ENCODE assay signal across 20 cellular contexts in genomic region chr9:93523518-93524144, GRCh38. TPM values are rescaled to one million over a fixed set of nuclear protein-coding genes. Genes with fewer than 3 reads are reported as not detected.
DNase-seq lines count a peak whose midpoint lies in the region; ATAC-seq and TF ChIP-seq lines count a peak whose summit lies in the region.
"Had no signal": no experiment of that assay in that cellular context is flagged by ENCODE, and none has a peak within 500 bp of the region (broad histone marks: within the 10 kb centered on the region; RNA-seq: fewer than 3 reads in every experiment).

No MANE protein-coding gene starts in this region.

- no peak for DNase-seq in activated naive CD8-positive, alpha-beta T cell treated with anti-CD3 and anti-CD28 coated beads, Interleukin-2, amount 50 U/mL, for 24 hours
- DNase-seq in WTC11 (ENCODE audit: low spot score), result no peak
- DNase-seq in heart left ventricle, result peak in 1 of 5 donors; percentile 62
- no peak for DNase-seq in gastrocnemius medialis
- no peak for DNase-seq in NCI-H345 treated with DMSO at 0.1 percent for 48 hours (lab: John Stamatoyannopoulos, UW; ENCODE audit: unreplicated experiment)
- DNase-seq in globus pallidus (ENCODE audit: low spot score), result no peak
- DNase-seq: AML-193, DND-41, GF-D8, GOT3, HFFc6, MG63, NCI-H1092 treated with DMSO at 0.1 percent for 48 hours, NCI-H1694, NCI-H2107, NCI-H226, NCI-H526 treated with DMSO at 0.1 percent for 48 hours had no signal

- H3K4me1 ChIP-seq in heart left ventricle (peaks cover 0 to 33% (median 7%) of the 10 kb centered on the region in 12 donors), gastrocnemius medialis (peaks cover 11 to 19% of the 10 kb centered on the region in 2 donors)

- H3K36me3 Mint-ChIP-seq in activated naive CD8-positive, alpha-beta T cell, result peaks cover 9% of the 10 kb centered on the region
- peaks cover 46% of the 10 kb centered on the region for H3K36me3 Mint-ChIP-seq in activated naive CD8-positive, alpha-beta T cell treated with anti-CD3 and anti-CD28 coated beads, Interleukin-2, amount 50 U/mL, for 24 hours (ENCODE audit: low read depth)
- H3K36me3 Mint-ChIP-seq in WTC11, result peaks cover 29% of the 10 kb centered on the region

- no peaks in the 10 kb centered on the region for H3K27me3 Mint-ChIP-seq in activated naive CD8-positive, alpha-beta T cell
- H3K27me3 Mint-ChIP-seq in activated naive CD8-positive, alpha-beta T cell treated with anti-CD3 and anti-CD28 coated beads, Interleukin-2, amount 50 U/mL, for 24 hours, result no peaks in the 10 kb centered on the region
- H3K27me3 Mint-ChIP-seq in WTC11 (ENCODE audit: low read depth), result no peaks in the 10 kb centered on the region

- no peak overlapping the region for H3K4me3 Mint-ChIP-seq in activated naive CD8-positive, alpha-beta T cell
- H3K4me3 Mint-ChIP-seq in activated naive CD8-positive, alpha-beta T cell treated with anti-CD3 and anti-CD28 coated beads, Interleukin-2, amount 50 U/mL, for 24 hours, result no peak overlapping the region
- no peak overlapping the region for H3K4me3 Mint-ChIP-seq in WTC11
- H3K4me3 Mint-ChIP-seq: HFFc6 had no signal

- H3K4me3 ChIP-seq in heart left ventricle, result no peak overlapping the region
- H3K4me3 ChIP-seq in gastrocnemius medialis, result no peak overlapping the region
- H3K4me3 ChIP-seq: MG63 had no signal

- H3K27me3 ChIP-seq in heart left ventricle (no peaks in the 10 kb centered on the region), gastrocnemius medialis (no peaks in the 10 kb centered on the region)
- H3K27me3 ChIP-seq: MG63 had no signal

- H3K27ac ChIP-seq in heart left ventricle (peak overlapping the region in 4 of 12 donors; percentile 14 to 57 (median 40)), gastrocnemius medialis (peak overlapping the region; percentile 5 to 46 (median 35))
- H3K27ac ChIP-seq: KMS-11, RWPE1 had no signal

- in situ Hi-C loops in gastrocnemius medialis (cut with MboI; ENCODE audit: low sequenced_read_pairs in 4 of 4), result no loop called here

- no peak for ATAC-seq in activated naive CD8-positive, alpha-beta T cell treated with anti-CD3 and anti-CD28 coated beads, Interleukin-2, amount 50 U/mL, for 24 hours
- no peak for ATAC-seq in WTC11
- ATAC-seq in heart left ventricle, result peak; percentile 39 to 91 (median 70)
- no peak for ATAC-seq in gastrocnemius medialis

- H3K4me1 Mint-ChIP-seq in activated naive CD8-positive, alpha-beta T cell (ENCODE audit: low read depth), result peaks cover 8% of the 10 kb centered on the region
- no peaks in the 10 kb centered on the region for H3K4me1 Mint-ChIP-seq in activated naive CD8-positive, alpha-beta T cell treated with anti-CD3 and anti-CD28 coated beads, Interleukin-2, amount 50 U/mL, for 24 hours
- peaks cover 3% of the 10 kb centered on the region; the same call in 1 of the 2 replicates for H3K4me1 Mint-ChIP-seq in WTC11

- H3K9me3 ChIP-seq in heart left ventricle (no peaks in the 10 kb centered on the region), gastrocnemius medialis (no peaks in the 10 kb centered on the region)
- H3K9me3 ChIP-seq: MG63 had no signal

- WGBS in heart left ventricle, 4 donors, result 45 to 68% (median 58%) methylated on average over 7 of the region's 7 CpGs

- no peak for TF ChIP-seq CTCF in WTC11 (IDR thresholded peaks at IDR 0.05)
- no peak for TF ChIP-seq CTCF in heart left ventricle (IDR thresholded peaks at IDR 0.05)
- no peak for TF ChIP-seq CTCF in gastrocnemius medialis (IDR thresholded peaks at IDR 0.05 in 4 of 5, conservative IDR thresholded peaks at IDR 0.05 in 1 of 5)

- peak overlapping the region; percentile 9 for H3K27ac Mint-ChIP-seq in activated naive CD8-positive, alpha-beta T cell
- no peak overlapping the region for H3K27ac Mint-ChIP-seq in activated naive CD8-positive, alpha-beta T cell treated with anti-CD3 and anti-CD28 coated beads, Interleukin-2, amount 50 U/mL, for 24 hours
- H3K27ac Mint-ChIP-seq in WTC11, result peak overlapping the region; percentile 20; the same call in 1 of the 2 replicates

- CTCF ChIA-PET in WTC11 (lab: Charles Lee), result interaction anchor here (0.6 to 1.4 kb wide), 2 partner anchors 370 to 423 kb away, joined by 3 to 4 read pairs; no protein-coding TSS in a partner anchor

- H3K9me3 Mint-ChIP-seq in activated naive CD8-positive, alpha-beta T cell (ENCODE audit: low read depth), result no peaks in the 10 kb centered on the region
- H3K9me3 Mint-ChIP-seq in activated naive CD8-positive, alpha-beta T cell treated with anti-CD3 and anti-CD28 coated beads, Interleukin-2, amount 50 U/mL, for 24 hours, result no peaks in the 10 kb centered on the region
- H3K9me3 Mint-ChIP-seq in WTC11, result no peaks in the 10 kb centered on the region
- H3K9me3 Mint-ChIP-seq: HFFc6 had no signal

- TF ChIP-seq POLR2A in heart left ventricle (IDR thresholded peaks at IDR 0.05) (no peak), gastrocnemius medialis (IDR thresholded peaks at IDR 0.05) (no peak)

- intact Hi-C loops in heart left ventricle (cut with DNase I), result loop anchor here in 2 of 10 donors (5.0 to 10.0 kb wide), 2 partner anchors 66 to 69 kb away; partner anchors contain the start of genes FAM120A (in 1 of the 2) and FAM120AOS (in 1 of the 2)
- intact Hi-C loops in gastrocnemius medialis (cut with DNase I; ENCODE audit: low total_unique reads), result no loop called here

- POLR2A ChIA-PET in WTC11 (lab: Charles Lee), result no interaction called here

- H3K36me3 ChIP-seq in heart left ventricle (peaks cover 0 to 72% (median 52%) of the 10 kb centered on the region in 9 donors), gastrocnemius medialis (peaks cover 0 to 10% of the 10 kb centered on the region in 2 donors)

TF ChIP-seq in WTC11, 78 proteins besides CTCF, POLR2A, EP300 and RAD21 (continues in another document):
- no peak for TF ChIP-seq RORB (CRISPR knock-in tag; IDR thresholded peaks at IDR 0.05)
- TF ChIP-seq ZNF121 (CRISPR knock-in tag; IDR thresholded peaks at IDR 0.05), result no peak
- TF ChIP-seq, protein P1, sequence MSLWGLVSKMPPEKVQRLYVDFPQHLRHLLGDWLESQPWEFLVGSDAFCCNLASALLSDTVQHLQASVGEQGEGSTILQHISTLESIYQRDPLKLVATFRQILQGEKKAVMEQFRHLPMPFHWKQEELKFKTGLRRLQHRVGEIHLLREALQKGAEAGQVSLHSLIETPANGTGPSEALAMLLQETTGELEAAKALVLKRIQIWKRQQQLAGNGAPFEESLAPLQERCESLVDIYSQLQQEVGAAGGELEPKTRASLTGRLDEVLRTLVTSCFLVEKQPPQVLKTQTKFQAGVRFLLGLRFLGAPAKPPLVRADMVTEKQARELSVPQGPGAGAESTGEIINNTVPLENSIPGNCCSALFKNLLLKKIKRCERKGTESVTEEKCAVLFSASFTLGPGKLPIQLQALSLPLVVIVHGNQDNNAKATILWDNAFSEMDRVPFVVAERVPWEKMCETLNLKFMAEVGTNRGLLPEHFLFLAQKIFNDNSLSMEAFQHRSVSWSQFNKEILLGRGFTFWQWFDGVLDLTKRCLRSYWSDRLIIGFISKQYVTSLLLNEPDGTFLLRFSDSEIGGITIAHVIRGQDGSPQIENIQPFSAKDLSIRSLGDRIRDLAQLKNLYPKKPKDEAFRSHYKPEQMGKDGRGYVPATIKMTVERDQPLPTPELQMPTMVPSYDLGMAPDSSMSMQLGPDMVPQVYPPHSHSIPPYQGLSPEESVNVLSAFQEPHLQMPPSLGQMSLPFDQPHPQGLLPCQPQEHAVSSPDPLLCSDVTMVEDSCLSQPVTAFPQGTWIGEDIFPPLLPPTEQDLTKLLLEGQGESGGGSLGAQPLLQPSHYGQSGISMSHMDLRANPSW (CRISPR knock-in tag; conservative IDR thresholded peaks at IDR 0.05; ENCODE audit: low read depth), result no peak
- no peak for TF ChIP-seq ZNF423 (CRISPR knock-in tag; IDR thresholded peaks at IDR 0.05)
- TF ChIP-seq, protein P2, sequence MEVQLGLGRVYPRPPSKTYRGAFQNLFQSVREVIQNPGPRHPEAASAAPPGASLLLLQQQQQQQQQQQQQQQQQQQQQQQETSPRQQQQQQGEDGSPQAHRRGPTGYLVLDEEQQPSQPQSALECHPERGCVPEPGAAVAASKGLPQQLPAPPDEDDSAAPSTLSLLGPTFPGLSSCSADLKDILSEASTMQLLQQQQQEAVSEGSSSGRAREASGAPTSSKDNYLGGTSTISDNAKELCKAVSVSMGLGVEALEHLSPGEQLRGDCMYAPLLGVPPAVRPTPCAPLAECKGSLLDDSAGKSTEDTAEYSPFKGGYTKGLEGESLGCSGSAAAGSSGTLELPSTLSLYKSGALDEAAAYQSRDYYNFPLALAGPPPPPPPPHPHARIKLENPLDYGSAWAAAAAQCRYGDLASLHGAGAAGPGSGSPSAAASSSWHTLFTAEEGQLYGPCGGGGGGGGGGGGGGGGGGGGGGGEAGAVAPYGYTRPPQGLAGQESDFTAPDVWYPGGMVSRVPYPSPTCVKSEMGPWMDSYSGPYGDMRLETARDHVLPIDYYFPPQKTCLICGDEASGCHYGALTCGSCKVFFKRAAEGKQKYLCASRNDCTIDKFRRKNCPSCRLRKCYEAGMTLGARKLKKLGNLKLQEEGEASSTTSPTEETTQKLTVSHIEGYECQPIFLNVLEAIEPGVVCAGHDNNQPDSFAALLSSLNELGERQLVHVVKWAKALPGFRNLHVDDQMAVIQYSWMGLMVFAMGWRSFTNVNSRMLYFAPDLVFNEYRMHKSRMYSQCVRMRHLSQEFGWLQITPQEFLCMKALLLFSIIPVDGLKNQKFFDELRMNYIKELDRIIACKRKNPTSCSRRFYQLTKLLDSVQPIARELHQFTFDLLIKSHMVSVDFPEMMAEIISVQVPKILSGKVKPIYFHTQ (CRISPR knock-in tag; IDR thresholded peaks at IDR 0.05), result no peak
- TF ChIP-seq, protein P3, sequence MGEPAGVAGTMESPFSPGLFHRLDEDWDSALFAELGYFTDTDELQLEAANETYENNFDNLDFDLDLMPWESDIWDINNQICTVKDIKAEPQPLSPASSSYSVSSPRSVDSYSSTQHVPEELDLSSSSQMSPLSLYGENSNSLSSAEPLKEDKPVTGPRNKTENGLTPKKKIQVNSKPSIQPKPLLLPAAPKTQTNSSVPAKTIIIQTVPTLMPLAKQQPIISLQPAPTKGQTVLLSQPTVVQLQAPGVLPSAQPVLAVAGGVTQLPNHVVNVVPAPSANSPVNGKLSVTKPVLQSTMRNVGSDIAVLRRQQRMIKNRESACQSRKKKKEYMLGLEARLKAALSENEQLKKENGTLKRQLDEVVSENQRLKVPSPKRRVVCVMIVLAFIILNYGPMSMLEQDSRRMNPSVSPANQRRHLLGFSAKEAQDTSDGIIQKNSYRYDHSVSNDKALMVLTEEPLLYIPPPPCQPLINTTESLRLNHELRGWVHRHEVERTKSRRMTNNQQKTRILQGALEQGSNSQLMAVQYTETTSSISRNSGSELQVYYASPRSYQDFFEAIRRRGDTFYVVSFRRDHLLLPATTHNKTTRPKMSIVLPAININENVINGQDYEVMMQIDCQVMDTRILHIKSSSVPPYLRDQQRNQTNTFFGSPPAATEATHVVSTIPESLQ (CRISPR knock-in tag; IDR thresholded peaks at IDR 0.05), result no peak

RNA-seq across cellular contexts. Expression of gene PHF2, which starts 52.8 kb away (rescaled TPM):
- total RNA-seq in WTC11 (2021) (9.8 to 11.6 TPM (median 10.6 TPM) in 3 replicates), heart left ventricle (10 to 100 TPM; 19.5 to 37.2 (median 22.4) TPM), gastrocnemius medialis (10 to 100 TPM; 18.8 to 24.3 (median 21.9) TPM)
- 10 to 100 TPM; 18.8 to 20.4 TPM for polyA plus RNA-seq in heart left ventricle

Comparison
In these comparisons a context has a peak if more than half of its experiments do, and no peak if none do; other contexts are left out.
1. ATAC-seq: peak in heart left ventricle (4 of 4); none in activated naive CD8-positive, alpha-beta T cell treated with anti-CD3 and anti-CD28 coated beads, Interleukin-2, amount 50 U/mL, for 24 hours (single experiment), WTC11 (single experiment) and gastrocnemius medialis (0 of 2).